In genomic region chr9:81112638-81113037, GRCh38 we compare ENCODE assay signal across 25 cellular contexts.
DNase-seq lines count a peak whose midpoint lies in the region; ATAC-seq lines count a peak whose summit lies in the region.
"Had no signal": no experiment of that assay in that cellular context is flagged by ENCODE, and none has a peak within 500 bp of the region (broad histone marks: within the 10 kb centered on the region; RNA-seq: fewer than 3 reads in every experiment).

No MANE protein-coding gene starts in this region.

- no peaks in the 10 kb centered on the region for H3K36me3 Mint-ChIP-seq in stimulated activated naive B cell treated with anti-CD40 and anti-IgM and Interleukin-4, amounts not matched to agents 10 μg/mL and 1 μg/mL and 100 μg/mL, for 72 hours
- H3K36me3 Mint-ChIP-seq: natural killer cell treated with Interleukin-12 subunit alpha and Interleukin-12 subunit beta and Interleukin-15 and Interleukin-18, amount 100 ng/mL, for 72 hours; T-cell had no signal

- H3K9me3 Mint-ChIP-seq in stimulated activated naive B cell treated with anti-CD40 and anti-IgM and Interleukin-4, amounts not matched to agents 10 μg/mL and 1 μg/mL and 100 μg/mL, for 72 hours, result no peaks in the 10 kb centered on the region

- H3K27me3 ChIP-seq in SJCRH30, result no peaks in the 10 kb centered on the region
- H3K27me3 ChIP-seq: adrenal gland, foreskin keratinocyte, MG63, upper lobe of left lung had no signal

- DNase-seq in NCI-H1092 treated with DMSO at 0.1 percent for 48 hours (lab: John Stamatoyannopoulos, UW), result peak; percentile 19
- DNase-seq in NCI-H1092 (lab: John Stamatoyannopoulos, UW), result no peak
- DNase-seq in NCI-H1436 treated with DMSO at 0.1 percent for 48 hours (lab: John Stamatoyannopoulos, UW), result peak; percentile 45
- DNase-seq in SJCRH30, result peak in 1 of 2 experiments; percentile 20
- no peak for DNase-seq in stimulated activated naive B cell treated with anti-CD40 and anti-IgM and Interleukin-4, amounts not matched to agents 10 μg/mL and 1 μg/mL and 100 μg/mL, for 72 hours
- no peak for DNase-seq in stimulated activated CD8-positive, alpha-beta memory T cell treated with anti-CD3 and anti-CD28 coated beads, Interleukin-4, amount 100 ng/mL, for 48 hours
- no peak for DNase-seq in HCEC 1CT
- DNase-seq in activated T-cell treated with anti-CD3 and anti-CD28 coated beads, Interleukin-2, amount 50 U/mL, for 1 hour, result no peak
- DNase-seq: activated gamma-delta T cell treated with Interleukin-2 at 50 U/mL for 16 hours, adrenal gland, dermis blood vessel endothelial cell, foreskin keratinocyte, GM23248, kidney glomerular epithelial cell, mesenchymal stem cell, MG63, NCI-H345, SHP77, T-cell, upper lobe of left lung had no signal

- peaks cover 52% of the 10 kb centered on the region for H3K4me1 ChIP-seq in SJCRH30
- H3K4me1 ChIP-seq: adrenal gland, upper lobe of left lung had no signal

- H3K27ac Mint-ChIP-seq in stimulated activated naive B cell treated with anti-CD40 and anti-IgM and Interleukin-4, amounts not matched to agents 10 μg/mL and 1 μg/mL and 100 μg/mL, for 72 hours, result no peak overlapping the region
- H3K27ac Mint-ChIP-seq: natural killer cell treated with Interleukin-12 subunit alpha and Interleukin-12 subunit beta and Interleukin-15 and Interleukin-18, amount 100 ng/mL, for 72 hours; progenitor cell of endocrine pancreas; T-cell had no signal

- peak overlapping the region; percentile 55; the same call in 1 of the 2 replicates for H3K27ac ChIP-seq in SJCRH30
- H3K27ac ChIP-seq: adrenal gland, C4-2B, epithelial cell of prostate, foreskin keratinocyte, GM23248, upper lobe of left lung had no signal

- H3K27me3 Mint-ChIP-seq in stimulated activated naive B cell treated with anti-CD40 and anti-IgM and Interleukin-4, amounts not matched to agents 10 μg/mL and 1 μg/mL and 100 μg/mL, for 72 hours, result peaks cover 9 to 17% of the 10 kb centered on the region in 2 donors
- H3K27me3 Mint-ChIP-seq: natural killer cell treated with Interleukin-12 subunit alpha and Interleukin-12 subunit beta and Interleukin-15 and Interleukin-18, amount 100 ng/mL, for 72 hours had no signal

- H3K4me3 ChIP-seq in SJCRH30, result no peak overlapping the region
- H3K4me3 ChIP-seq: adrenal gland, GM23248, MG63, upper lobe of left lung had no signal

- H3K9me3 ChIP-seq in SJCRH30 (replicated peaks), result no peaks in the 10 kb centered on the region
- H3K9me3 ChIP-seq: adrenal gland, MG63, upper lobe of left lung had no signal

- H3K36me3 ChIP-seq in SJCRH30, result no peaks in the 10 kb centered on the region
- H3K36me3 ChIP-seq: adrenal gland, MG63, upper lobe of left lung had no signal

- H3K4me1 Mint-ChIP-seq in stimulated activated naive B cell treated with anti-CD40 and anti-IgM and Interleukin-4, amounts not matched to agents 10 μg/mL and 1 μg/mL and 100 μg/mL, for 72 hours, result peaks cover 14 to 35% of the 10 kb centered on the region in 2 donors

- peak overlapping the region; percentile 60 to 63 for H3K4me3 Mint-ChIP-seq in stimulated activated naive B cell treated with anti-CD40 and anti-IgM and Interleukin-4, amounts not matched to agents 10 μg/mL and 1 μg/mL and 100 μg/mL, for 72 hours
- H3K4me3 Mint-ChIP-seq: T-cell had no signal

- no peak for ATAC-seq in stimulated activated naive B cell treated with anti-CD40 and anti-IgM and Interleukin-4, amounts not matched to agents 10 μg/mL and 1 μg/mL and 100 μg/mL, for 72 hours (replicated peaks)
- ATAC-seq: foreskin keratinocyte; HepG2; natural killer cell treated with Interleukin-12 subunit alpha and Interleukin-12 subunit beta and Interleukin-15 and Interleukin-18, amount 100 ng/mL, for 72 hours had no signal

Comparison
In these comparisons a context has a peak if more than half of its experiments do, and no peak if none do; other contexts are left out.
1. DNase-seq: peak in NCI-H1092 treated with DMSO at 0.1 percent for 48 hours (single experiment) and NCI-H1436 treated with DMSO at 0.1 percent for 48 hours (single experiment); none in NCI-H1092 (single experiment), stimulated activated naive B cell treated with anti-CD40 and anti-IgM and Interleukin-4, amounts not matched to agents 10 μg/mL and 1 μg/mL and 100 μg/mL, for 72 hours (single experiment), stimulated activated CD8-positive, alpha-beta memory T cell treated with anti-CD3 and anti-CD28 coated beads, Interleukin-4, amount 100 ng/mL, for 48 hours (single experiment), HCEC 1CT (single experiment) and activated T-cell treated with anti-CD3 and anti-CD28 coated beads, Interleukin-2, amount 50 U/mL, for 1 hour (single experiment).